10 cellular contexts compared by ENCODE assay signal in genomic region chr2:222842517-222843174, GRCh38. TPM values are rescaled to one million over a fixed set of nuclear protein-coding genes. Genes with fewer than 3 reads are reported as not detected.
DNase-seq lines count a peak whose midpoint lies in the region; TF ChIP-seq lines count a peak whose summit lies in the region.
"Had no signal": no experiment of that assay in that cellular context is flagged by ENCODE, and none has a peak within 500 bp of the region (broad histone marks: within the 10 kb centered on the region; RNA-seq: fewer than 3 reads in every experiment).

No MANE protein-coding gene starts in this region.

- 22% methylated on average over 3 of the region's 3 CpGs for WGBS in prostate gland

- no peaks in the 10 kb centered on the region for H3K27me3 ChIP-seq in prostate gland (replicated peaks; ENCODE audit: insufficient read depth)
- no peaks in the 10 kb centered on the region for H3K27me3 ChIP-seq in A673 (replicated peaks; ENCODE audit: insufficient read depth, low read depth, low read length, poor library complexity)

- DNase-seq in DMS 273 (lab: John Stamatoyannopoulos, UW; ENCODE audit: unreplicated experiment) (peak; percentile 38), DMS 273 treated with DMSO at 0.1 percent for 48 hours (lab: John Stamatoyannopoulos, UW) (no peak), NCI-H2196 treated with DMSO at 0.1 percent for 48 hours (lab: John Stamatoyannopoulos, UW; ENCODE audit: unreplicated experiment) (peak; percentile 51), epithelial cell of prostate (ENCODE audit: low read depth, low spot score) (peak; percentile 69), prostate gland (ENCODE audit: low spot score) (no peak), A673 (ENCODE audit: low spot score) (no peak), NAMALWA (ENCODE audit: low spot score) (no peak), NCI-H1105 treated with DMSO at 0.1 percent for 48 hours (lab: John Stamatoyannopoulos, UW) (no peak)
- DNase-seq: Right ventricle myocardium superior had no signal

- H3K4me3 ChIP-seq in prostate gland (no peak overlapping the region), A673 (ENCODE audit: low read depth, low read length, poor library complexity, severe bottlenecking) (no peak overlapping the region)

- intact Hi-C loops in prostate gland (cut with DNase I) (no loop called here), A673 (cut with micrococcal nuclease; ENCODE audit: unreplicated experiment) (no loop called here)

- BruUV-seq in A673 (replicated peaks; lab: Mats Ljungman, UMichigan) = no TSS peak

- CTCF ChIA-PET in A673 (lab: Charles Lee) = no interaction called here

- POLR2A ChIA-PET in A673 (lab: Charles Lee; ENCODE audit: low non-redundant PET) = no interaction called here

- H3K4me1 ChIP-seq in prostate gland (replicated peaks) (no peaks in the 10 kb centered on the region), A673 (ENCODE audit: insufficient read depth, low read length, poor library complexity, severe bottlenecking) (no peaks in the 10 kb centered on the region)

- H3K9me3 ChIP-seq in prostate gland = no peaks in the 10 kb centered on the region
- H3K9me3 ChIP-seq in A673 (ENCODE audit: low read depth, low read length, poor library complexity, severe bottlenecking) = no peaks in the 10 kb centered on the region

- peak overlapping the region; percentile 93 for H3K27ac ChIP-seq in epithelial cell of prostate
- peak overlapping the region; percentile 2 to 56 for H3K27ac ChIP-seq in prostate gland
- no peak overlapping the region for H3K27ac ChIP-seq in A673 (ENCODE audit: low read depth, low read length, poor library complexity, severe bottlenecking)
- H3K27ac ChIP-seq: 22Rv1 had no signal

- H3K36me3 ChIP-seq in prostate gland (no peaks in the 10 kb centered on the region), A673 (ENCODE audit: insufficient read depth, low read length, poor library complexity, severe bottlenecking) (no peaks in the 10 kb centered on the region)

- TF ChIP-seq POLR2A in prostate gland (IDR thresholded peaks at IDR 0.05) = no peak

- no peak for TF ChIP-seq CTCF in prostate gland (IDR thresholded peaks at IDR 0.05)
- TF ChIP-seq CTCF in A673 (conservative IDR thresholded peaks at IDR 0.05; ENCODE audit: low read depth, low read length) = no peak

RNA-seq across cellular contexts. Expression of gene ACSL3, which starts 18.2 kb away (rescaled TPM):
- total RNA-seq in prostate gland (100 to 1,000 TPM in 1 of 2 donors, 10 to 100 TPM in 1; 77.1 to 124 TPM), A673 (2021) (155 and 163 TPM in 2 replicates)

Comparison
In these comparisons a context has a peak if more than half of its experiments do, and no peak if none do; other contexts are left out.
1. DNase-seq: peak in DMS 273 (single experiment), NCI-H2196 treated with DMSO at 0.1 percent for 48 hours (single experiment) and epithelial cell of prostate (single experiment); none in DMS 273 treated with DMSO at 0.1 percent for 48 hours (single experiment), prostate gland (single experiment), A673 (single experiment), NAMALWA (single experiment) and NCI-H1105 treated with DMSO at 0.1 percent for 48 hours (single experiment).